ENCODE assay signal across 23 cellular contexts in genomic region chr7:158525648-158526484, GRCh38.
"Had no signal": no experiment of that assay in that cellular context is flagged by ENCODE, and none has a peak within 500 bp of the region (broad histone marks: within the 10 kb centered on the region; RNA-seq: fewer than 3 reads in every experiment).

No MANE protein-coding gene starts in this region.

- H3K9me3 ChIP-seq: left lung, psoas muscle, suprapubic skin, transverse colon, vagina had no signal

- H3K36me3 ChIP-seq: left lung, suprapubic skin, transverse colon, vagina had no signal

- H3K27ac Mint-ChIP-seq: activated CD4-positive, alpha-beta T cell treated with anti-CD3 and anti-CD28 coated beads, Interleukin-2, amount 10 ng/mL, durations not matched to agents 7 days and 5 days; activated naive CD4-positive, alpha-beta T cell treated with anti-CD3 and anti-CD28 coated beads for 36 hours; mesothelial cell of epicardium; nephron progenitor cell had no signal

- H3K4me1 Mint-ChIP-seq: activated CD4-positive, alpha-beta T cell treated with anti-CD3 and anti-CD28 coated beads, Interleukin-2, amount 10 ng/mL, durations not matched to agents 7 days and 5 days; stimulated activated naive CD8-positive, alpha-beta T cell treated with anti-CD3 and anti-CD28 coated beads, Interleukin-15, amount 100 ng/mL, for 72 hours had no signal

- DNase-seq: activated CD4-positive, alpha-beta T cell treated with anti-CD3 and anti-CD28 coated beads, Interleukin-2, amount 10 ng/mL, durations not matched to agents 7 days and 5 days; activated CD8-positive, alpha-beta memory T cell treated with anti-CD3 and anti-CD28 coated beads, Interleukin-2, amount 50 U/mL, for 4 hours; activated naive CD4-positive, alpha-beta T cell treated with anti-CD3 and anti-CD28 coated beads for 36 hours; activated T-cell treated with anti-CD3 and anti-CD28 coated beads, Interleukin-2, amount 50 U/mL, for 4 hours; foreskin keratinocyte; glutamatergic neuron; hippocampal formation; nephron progenitor cell; right cardiac atrium; small intestine; stimulated activated CD4-positive, alpha-beta T cell treated with anti-CD3 and anti-CD28 coated beads, Interleukin-15, amount 100 ng/mL, for 24 hours; stimulated activated CD4-positive, alpha-beta T cell treated with anti-CD3 and anti-CD28 coated beads, Interleukin-2, amount 100 ng/mL, for 48 hours; stimulated activated naive CD8-positive, alpha-beta T cell treated with anti-CD3 and anti-CD28 coated beads, Interleukin-15, amount 100 ng/mL, for 72 hours; T1000; transverse colon had no signal

- H3K27me3 Mint-ChIP-seq: activated CD4-positive, alpha-beta T cell treated with anti-CD3 and anti-CD28 coated beads, Interleukin-2, amount 10 ng/mL, durations not matched to agents 7 days and 5 days; brain had no signal

- H3K4me3 Mint-ChIP-seq: activated CD4-positive, alpha-beta T cell treated with anti-CD3 and anti-CD28 coated beads, Interleukin-2, amount 10 ng/mL, durations not matched to agents 7 days and 5 days; activated naive CD4-positive, alpha-beta T cell treated with anti-CD3 and anti-CD28 coated beads for 36 hours; activated T-cell treated with anti-CD3 and anti-CD28 coated beads, Interleukin-2, amount 50 U/mL, for 4 hours; brain; mesothelial cell of epicardium; nephron progenitor cell; stimulated activated naive CD8-positive, alpha-beta T cell treated with anti-CD3 and anti-CD28 coated beads, Interleukin-15, amount 100 ng/mL, for 72 hours had no signal

- H3K9me3 Mint-ChIP-seq: activated naive CD4-positive, alpha-beta T cell treated with anti-CD3 and anti-CD28 coated beads for 36 hours; activated T-cell treated with anti-CD3 and anti-CD28 coated beads, Interleukin-2, amount 50 U/mL, for 4 hours had no signal

- H3K27me3 ChIP-seq: foreskin keratinocyte, transverse colon, vagina had no signal

- FAIRE-seq: colon, keratinocyte, small intestine had no signal

- H3K27ac ChIP-seq: foreskin keratinocyte, left lung, psoas muscle, suprapubic skin, transverse colon, vagina had no signal

- H3K4me3 ChIP-seq: left lung, psoas muscle, suprapubic skin, transverse colon, vagina had no signal

- H3K4me1 ChIP-seq: foreskin keratinocyte, left lung, psoas muscle, suprapubic skin, transverse colon, vagina had no signal
